Comparison of ENCODE assay signal across 8 cellular contexts in genomic region chrX:108736509-108737479, GRCh38. TPM values are rescaled to one million over a fixed set of nuclear protein-coding genes. Genes with fewer than 3 reads are reported as not detected.
DNase-seq lines count a peak whose midpoint lies in the region; ATAC-seq, FAIRE-seq and TF ChIP-seq lines count a peak whose summit lies in the region.

Gene IRS4, minus strand, starts transcription at chrX:108736563.

- no peak for TF ChIP-seq POLR2A in A549 (IDR thresholded peaks at IDR 0.05; ENCODE audit: low read length)
- no peak for TF ChIP-seq POLR2A in upper lobe of left lung (IDR thresholded peaks at IDR 0.05)

- intact Hi-C loops in left lung (cut with DNase I), result no loop called here

- H3K27me3 ChIP-seq in left lung (peaks cover 82 to 87% of the 10 kb centered on the region in 2 donors), upper lobe of left lung (peaks cover 0 to 29% (median 1%) of the 10 kb centered on the region in 4 donors)

- TF ChIP-seq CTCF in A549 (IDR thresholded peaks at IDR 0.05) (no peak), HFF-Myc (IDR thresholded peaks at IDR 0.05; ENCODE audit: low read depth, low read length, missing control alignments) (no peak), astrocyte of the spinal cord (IDR thresholded peaks at IDR 0.05; ENCODE audit: low read depth, low read length) (no peak), left lung (IDR thresholded peaks at IDR 0.05) (no peak), upper lobe of left lung (IDR thresholded peaks at IDR 0.05) (no peak)

- no peak for FAIRE-seq in A549 (lab: Jason Lieb, UNC)

- H3K4me3 ChIP-seq in A549 (peak within 1 kb of the TSS; percentile 47), HFF-Myc (replicated peaks; ENCODE audit: low read depth, low read length) (peak within 1 kb of the TSS; percentile 24), astrocyte of the spinal cord (ENCODE audit: low read depth, low read length) (peak within 1 kb of the TSS; percentile 38), left lung (peak within 1 kb of the TSS in 1 of 2 donors; percentile 25), upper lobe of left lung (peak within 1 kb of the TSS in 3 of 4 donors; percentile 24 to 45 (median 33))

- H3K36me3 ChIP-seq in left lung (no peaks in the 10 kb centered on the region), upper lobe of left lung (no peaks in the 10 kb centered on the region)

- no peak for TF ChIP-seq RAD21 in A549 (conservative IDR thresholded peaks at IDR 0.05 in 1 of 2, IDR thresholded peaks at IDR 0.05 in 1 of 2)

- H3K27ac ChIP-seq in A549, result no peak within 1 kb of the TSS
- no peak within 1 kb of the TSS for H3K27ac ChIP-seq in left lung
- H3K27ac ChIP-seq in upper lobe of left lung, result no peak within 1 kb of the TSS

- peak in 1 of 2 experiments; percentile 28 for DNase-seq in A549 (ENCODE audit: low read depth in 1 of 2, low spot score in 1 of 2)
- no peak for DNase-seq in HFF-Myc (ENCODE audit: extremely low read depth, low read depth)
- DNase-seq in astrocyte of the spinal cord (ENCODE audit: low read depth, low spot score), result no peak
- DNase-seq in left lung, result peak in 1 of 2 donors; percentile 37
- peak in 1 of 2 donors; percentile 58 for DNase-seq in upper lobe of left lung
- DNase-seq in NCI-H526 treated with DMSO at 0.1 percent for 48 hours (lab: John Stamatoyannopoulos, UW), result no peak
- no peak for DNase-seq in GM19238 (ENCODE audit: insufficient read length, low spot score)
- no peak for DNase-seq in stimulated activated naive CD4-positive, alpha-beta T cell treated with Interleukin-2 at 50 U/mL for 16 hours (lab: John Stamatoyannopoulos, UW)

- POLR2A ChIA-PET in A549 (lab: Yijun Ruan, JAX), result no interaction called here

- peaks cover 6% of the 10 kb centered on the region; the same call in 1 of the 3 replicates for H3K4me1 ChIP-seq in A549
- no peaks in the 10 kb centered on the region for H3K4me1 ChIP-seq in left lung
- peaks cover 0 to 17% (median 4%) of the 10 kb centered on the region in 4 donors for H3K4me1 ChIP-seq in upper lobe of left lung

- 7% methylated on average over 23 of the region's 62 CpGs for WGBS in A549 (ENCODE audit: missing lambda C conversion rate)
- WGBS in upper lobe of left lung, 2 donors, result 1 to 40% methylated on average over 26 to 62 of the region's 62 CpGs

- peak within 1 kb of the TSS; percentile 92 for H3K4me2 ChIP-seq in A549

- H3K9me3 ChIP-seq in A549, result no peaks in the 10 kb centered on the region; the same call in 2 of the 3 replicates
- no peaks in the 10 kb centered on the region for H3K9me3 ChIP-seq in left lung
- peaks cover 0 to 10% (median 0%) of the 10 kb centered on the region in 4 donors for H3K9me3 ChIP-seq in upper lobe of left lung

- ATAC-seq in A549 (peak; percentile 64 to 78), left lung (peak; percentile 64), upper lobe of left lung (ENCODE audit: low FRiP score in 2 of 2) (peak; percentile 21 to 51)

- no peak for TF ChIP-seq EP300 in A549 (IDR thresholded peaks at IDR 0.05)
- no peak for TF ChIP-seq EP300 in upper lobe of left lung (IDR thresholded peaks at IDR 0.05)

- CTCF ChIA-PET in A549 (lab: Yijun Ruan, JAX), result interaction anchor here (1.9 kb wide), 1 partner anchor 10 kb away, joined by 5 read pairs; no protein-coding TSS in a partner anchor

- in situ Hi-C loops in astrocyte of the spinal cord (cut with HindIII; ENCODE audit: low sequenced_read_pairs), result no loop called here

TF ChIP-seq in A549, 52 proteins besides CTCF, POLR2A, EP300 and RAD21:
- 0 out of 2 replicates have a peak, but pooled peaks have one; percentile 29 for TF ChIP-seq USF2 (IDR thresholded peaks at IDR 0.05)
- TF ChIP-seq ZFP36 (IDR thresholded peaks at IDR 0.05; ENCODE audit: borderline replicate concordance, partially characterized antibody), result no peak

RNA-seq across cellular contexts. Expression of gene IRS4, which starts in this region (rescaled TPM):
- polyA plus RNA-seq in A549 (2011; rRNA removed) (not detected in 2 replicates), A549 (2017; fragmentation: RNase III; extraction: RNeasy Plus Mini Kit Qiagen cat#74134 plus additional on column Dnase treatment) (not detected in 3 replicates)
- not detected in 2 replicates for polyA plus RNA-seq in A549 (2012; cell fraction: cytosol; rRNA removed)
- not detected in 2 replicates for polyA plus RNA-seq in A549 (2012; cell fraction: nucleus; rRNA removed)
- polyA minus RNA-seq in A549 (2011; rRNA and poly(A)+ RNA removed), result not detected in 2 replicates
- total RNA-seq in left lung (not detected), upper lobe of left lung (1 to 10 TPM in 1 of 6 donors, under 1 TPM in 4, not detected in 1; 0.11 to 1.0 (median 0.30) TPM)

Comparison
In these comparisons a context has a peak if more than half of its experiments do, and no peak if none do; other contexts are left out.
1. Peak in ATAC-seq, H3K4me3 ChIP-seq and H3K4me2 ChIP-seq in A549; RNA of the gene not detected or under 1 TPM.
2. Peak in ATAC-seq in left lung; RNA of the gene not detected or under 1 TPM.